In genomic region chr1:89104147-89104546, GRCh38 we compare ENCODE assay signal across 1 cellular context.
TF ChIP-seq lines count a peak whose summit lies in the region.

No MANE protein-coding gene starts in this region.

TF ChIP-seq in SK-N-SH, 30 proteins besides CTCF, POLR2A, EP300 and RAD21:
- no peak for TF ChIP-seq NRF1 (IDR thresholded peaks at IDR 0.05; ENCODE audit: low read depth, low read length)
- peak; percentile 59; the same call in 1 of the 2 replicates for TF ChIP-seq FOSL2 (IDR thresholded peaks at IDR 0.05; ENCODE audit: borderline replicate concordance, low read depth)
- TF ChIP-seq JUND (IDR thresholded peaks at IDR 0.05), result peak; percentile 73
- peak; percentile 88 for TF ChIP-seq PBX3 (IDR thresholded peaks at IDR 0.05)
- no peak for TF ChIP-seq SMC3 (IDR thresholded peaks at IDR 0.05; ENCODE audit: low read depth, low read length)
- TF ChIP-seq YY1 (IDR thresholded peaks at IDR 0.05; ENCODE audit: low read depth), result no peak
- TF ChIP-seq FOXM1 (IDR thresholded peaks at IDR 0.05; ENCODE audit: low read depth), result 0 out of 2 replicates have a peak, but pooled peaks have one; percentile 34
- TF ChIP-seq NFIC (IDR thresholded peaks at IDR 0.05; ENCODE audit: borderline replicate concordance), result peak; percentile 32; the same call in 1 of the 2 replicates
- peak; percentile 56; the same call in 1 of the 2 replicates for TF ChIP-seq TEAD4 (IDR thresholded peaks at IDR 0.05; ENCODE audit: borderline replicate concordance, insufficient read depth)
- TF ChIP-seq POLR2AphosphoS5 (IDR thresholded peaks at IDR 0.05; ENCODE audit: low read depth, low read length), result peak; percentile 43; the same call in 1 of the 2 replicates
- peak; percentile 85 for TF ChIP-seq TCF12 (IDR thresholded peaks at IDR 0.05)
